ENCODE assay signal across 15 cellular contexts in genomic region chr2:20624884-20625485, GRCh38. TPM values are rescaled to one million over a fixed set of nuclear protein-coding genes. Genes with fewer than 3 reads are reported as not detected.
DNase-seq lines count a peak whose midpoint lies in the region; ATAC-seq, FAIRE-seq and TF ChIP-seq lines count a peak whose summit lies in the region.
"Had no signal": no experiment of that assay in that cellular context is flagged by ENCODE, and none has a peak within 500 bp of the region (broad histone marks: within the 10 kb centered on the region; RNA-seq: fewer than 3 reads in every experiment).

No MANE protein-coding gene starts in this region.

- no peak overlapping the region for H3K4me3 ChIP-seq in BLaER1 treated with 17β-estradiol and CSF1 and Interleukin-3, amounts not matched to agents 10 nM and 100 nM
- H3K4me3 ChIP-seq in duodenal mucosa (ENCODE audit: low read depth in 1 of 2, low read length in 2 of 2) (no peak overlapping the region), HepG2 (replicated peaks in 1 of 3; ENCODE audit: insufficient read depth in 1 of 3, low read depth in 2 of 3, low read length in 3 of 3) (no peak overlapping the region), sigmoid colon (no peak overlapping the region), GM23248 (no peak overlapping the region)
- H3K4me3 ChIP-seq: ovary had no signal

- TF ChIP-seq EP300 in HepG2 (IDR thresholded peaks at IDR 0.05; ENCODE audit: low read depth in 2 of 2, low read length in 2 of 2) (no peak), HepG2 (CRISPR knock-in tag; IDR thresholded peaks at IDR 0.05; ENCODE audit: borderline replicate concordance) (no peak), sigmoid colon (IDR thresholded peaks at IDR 0.05) (no peak)

- H3K79me2 ChIP-seq in HepG2 (ENCODE audit: insufficient read depth, low read length) (no peaks in the 10 kb centered on the region), GM23248 (ENCODE audit: insufficient read depth) (no peaks in the 10 kb centered on the region)

- no peak for TF ChIP-seq POLR2A in HepG2 (IDR thresholded peaks at IDR 0.05; ENCODE audit: insufficient read depth in 1 of 2, low read depth in 2 of 2, low read length in 2 of 2)
- no peak for TF ChIP-seq POLR2A in sigmoid colon (IDR thresholded peaks at IDR 0.05)

- WGBS in HepG2 (ENCODE audit: low lambda C conversion rate) = 83% methylated on average over 6 of the region's 11 CpGs
- WGBS in sigmoid colon, 2 donors = 87 to 88% methylated on average over 11 of the region's 11 CpGs
- 89 to 94% methylated on average over 11 of the region's 11 CpGs for WGBS in GM23248 (ENCODE audit: low coverage in 1 of 2, low lambda C conversion rate in 2 of 2, missing lambda C conversion rate in 2 of 2), 2 experiments

- BruUV-seq in HepG2 (replicated peaks; lab: Mats Ljungman, UMichigan) = no TSS peak

- no peak overlapping the region for H3K9ac ChIP-seq in BLaER1 treated with 17β-estradiol and CSF1 and Interleukin-3, amounts not matched to agents 10 nM and 100 nM
- no peak overlapping the region for H3K9ac ChIP-seq in duodenal mucosa (ENCODE audit: low read depth in 1 of 2, low read length in 2 of 2)
- no peak overlapping the region for H3K9ac ChIP-seq in HepG2 (ENCODE audit: insufficient read depth, low read depth, low read length)
- H3K9ac ChIP-seq in GM23248 = no peak overlapping the region

- TF ChIP-seq CTCF in HepG2 (CRISPR knock-in tag; IDR thresholded peaks at IDR 0.05) (no peak), sigmoid colon (IDR thresholded peaks at IDR 0.05) (no peak)

- no peak for TF ChIP-seq RAD21 in HepG2 (CRISPR knock-in tag; IDR thresholded peaks at IDR 0.05)

- no peaks in the 10 kb centered on the region for H3F3A ChIP-seq in GM23248 (ENCODE audit: insufficient read depth)

- no peaks in the 10 kb centered on the region for H3K9me3 ChIP-seq in BLaER1 treated with 17β-estradiol and CSF1 and Interleukin-3, amounts not matched to agents 10 nM and 100 nM (replicated peaks in 1 of 11)
- no peaks in the 10 kb centered on the region for H3K9me3 ChIP-seq in duodenal mucosa (ENCODE audit: control insufficient read depth in 1 of 2, low read length in 2 of 2)
- H3K9me3 ChIP-seq in HepG2 (ENCODE audit: low read length) = no peaks in the 10 kb centered on the region
- no peaks in the 10 kb centered on the region for H3K9me3 ChIP-seq in sigmoid colon
- no peaks in the 10 kb centered on the region for H3K9me3 ChIP-seq in GM23248 (ENCODE audit: low read depth)
- H3K9me3 ChIP-seq: ovary had no signal

- POLR2A ChIA-PET in HepG2 (lab: Yijun Ruan, JAX) = interaction anchor here (1.2 to 2.0 kb wide), 2 partner anchors 9 to 178 kb away, joined by 3 to 9 read pairs; partner anchors contain the start of gene RHOB

- no peak overlapping the region for H3K27ac ChIP-seq in BLaER1 treated with 17β-estradiol and CSF1 and Interleukin-3, amounts not matched to agents 10 nM and 100 nM
- peak overlapping the region; percentile 12 for H3K27ac ChIP-seq in duodenal mucosa (ENCODE audit: low read depth, low read length)
- no peak overlapping the region for H3K27ac ChIP-seq in HepG2 (ENCODE audit: extremely low read length, insufficient read depth, low read length)
- peak overlapping the region; percentile 41 to 98 (median 70) for H3K27ac ChIP-seq in sigmoid colon
- H3K27ac ChIP-seq in GM23248 = no peak overlapping the region
- H3K27ac ChIP-seq: ovary, RWPE1 had no signal

- peaks cover 10 to 69% (median 40%) of the 10 kb centered on the region in 10 experiments; a peak in 19 of 20 replicates for H3K4me1 ChIP-seq in BLaER1 treated with 17β-estradiol and CSF1 and Interleukin-3, amounts not matched to agents 10 nM and 100 nM
- H3K4me1 ChIP-seq in duodenal mucosa (ENCODE audit: control insufficient read depth in 1 of 2, insufficient read depth in 2 of 2, low read length in 2 of 2) (peaks cover 0 to 12% of the 10 kb centered on the region in 2 donors), HepG2 (ENCODE audit: insufficient read depth, low read length) (peaks cover 17% of the 10 kb centered on the region), sigmoid colon (peaks cover 0 to 55% (median 46%) of the 10 kb centered on the region in 4 donors), GM23248 (ENCODE audit: insufficient read depth) (no peaks in the 10 kb centered on the region)

- intact Hi-C loops in HepG2 (cut with micrococcal nuclease; ENCODE audit: unreplicated experiment) (no loop called here), sigmoid colon (cut with DNase I) (no loop called here)

- peaks cover 0 to 12% (median 0%) of the 10 kb centered on the region in 11 experiments; a peak in 3 of 22 replicates for H3K27me3 ChIP-seq in BLaER1 treated with 17β-estradiol and CSF1 and Interleukin-3, amounts not matched to agents 10 nM and 100 nM
- H3K27me3 ChIP-seq in duodenal mucosa (ENCODE audit: control insufficient read depth in 1 of 2, insufficient read depth in 2 of 2, low read length in 2 of 2) (no peaks in the 10 kb centered on the region), HepG2 (ENCODE audit: control insufficient read depth in 1 of 2, insufficient read depth in 2 of 2, low read length in 2 of 2) (no peaks in the 10 kb centered on the region), sigmoid colon (no peaks in the 10 kb centered on the region), GM23248 (replicated peaks; ENCODE audit: insufficient read depth) (no peaks in the 10 kb centered on the region)
- H3K27me3 ChIP-seq: ovary had no signal

- peaks cover 0 to 88% (median 17%) of the 10 kb centered on the region in 11 experiments; a peak in 15 of 22 replicates for H3K36me3 ChIP-seq in BLaER1 treated with 17β-estradiol and CSF1 and Interleukin-3, amounts not matched to agents 10 nM and 100 nM
- H3K36me3 ChIP-seq in duodenal mucosa (ENCODE audit: control insufficient read depth in 1 of 2, insufficient read depth in 2 of 2, low read length in 2 of 2) (peaks cover 2 to 35% of the 10 kb centered on the region in 2 donors), HepG2 (replicated peaks in 1 of 2; ENCODE audit: control insufficient read depth in 1 of 2, insufficient read depth in 2 of 2, low read length in 2 of 2) (peaks cover 11 to 13% of the 10 kb centered on the region in 2 experiments; a peak in 4 of 5 replicates), sigmoid colon (peaks cover 32 to 44% (median 41%) of the 10 kb centered on the region in 4 donors), GM23248 (ENCODE audit: low read depth) (no peaks in the 10 kb centered on the region)
- H3K36me3 ChIP-seq: ovary had no signal

- H3K9me2 ChIP-seq in GM23248 (ENCODE audit: insufficient read depth) = no peaks in the 10 kb centered on the region

- H3K4me2 ChIP-seq in BLaER1 treated with 17β-estradiol and CSF1 and Interleukin-3, amounts not matched to agents 10 nM and 100 nM = peak overlapping the region in 7 of 11 experiments; percentile 5 to 82 (median 45); a peak in 11 of 22 replicates
- no peak overlapping the region for H3K4me2 ChIP-seq in HepG2 (ENCODE audit: low read depth, low read length)
- no peak overlapping the region for H3K4me2 ChIP-seq in GM23248 (ENCODE audit: unreplicated experiment)

- in situ Hi-C loops in HepG2 (cut with HindIII; ENCODE audit: extremely low pct_ligation_motif_present, low pct_unique_long_range_greater_than_20kb) = no loop called here
- in situ Hi-C loops in GM23248 (cut with MboI) = no loop called here

- H2AFZ ChIP-seq in HepG2 (ENCODE audit: low read length) = no peak overlapping the region
- H2AFZ ChIP-seq in GM23248 = no peak overlapping the region

- no peak for ATAC-seq in HepG2
- no peak for ATAC-seq in GM19452 (IDR thresholded peaks at IDR 0.05; ENCODE audit: unreplicated experiment)
- ATAC-seq in GM19035 (IDR thresholded peaks at IDR 0.05; ENCODE audit: unreplicated experiment) = no peak

- no peak for FAIRE-seq in HepG2 (lab: Jason Lieb, UNC)
- FAIRE-seq: urothelium cell line had no signal

- CTCF ChIA-PET in HepG2 (lab: Yijun Ruan, JAX; ENCODE audit: low intra/inter-chr PET ratio, low total read pairs) = no interaction called here

- peaks cover 11 to 90% (median 23%) of the 10 kb centered on the region in 11 experiments; a peak in 19 of 22 replicates for H4K20me1 ChIP-seq in BLaER1 treated with 17β-estradiol and CSF1 and Interleukin-3, amounts not matched to agents 10 nM and 100 nM
- H4K20me1 ChIP-seq in HepG2 (ENCODE audit: insufficient read depth, low read length) (no peaks in the 10 kb centered on the region), GM23248 (ENCODE audit: insufficient read depth) (no peaks in the 10 kb centered on the region)

- no peak for DNase-seq in HepG2 (ENCODE audit: low spot score)
- DNase-seq in sigmoid colon = peak; percentile 61
- no peak for DNase-seq in NCI-H774 (lab: John Stamatoyannopoulos, UW)
- DNase-seq in GM23248 = no peak
- DNase-seq: NCI-H2081 treated with DMSO at 0.1 percent for 48 hours, NCI-H748 treated with DMSO at 0.1 percent for 48 hours, T1000 had no signal

RNA-seq across cellular contexts. Expression of gene HS1BP3, which starts 25.9 kb away (rescaled TPM):
- total RNA-seq in HepG2 (2016; rRNA removed; fragmentation: Illumina TruSeq; extraction: Trizol) (22.0 and 22.8 TPM in 2 replicates), sigmoid colon (10 to 100 TPM; 32.3 to 54.6 (median 41.8) TPM)
- total RNA-seq in HepG2 (2016; cell fraction: cytosol; rRNA removed; fragmentation: Illumina TruSeq; extraction: Trizol; ENCODE audit: low read depth) = 4.7 and 4.9 TPM in 2 replicates
- 18.5 and 23.5 TPM in 2 replicates for total RNA-seq in HepG2 (2016; cell fraction: insoluble cytoplasmic fraction; rRNA removed; fragmentation: Illumina TruSeq; extraction: Trizol)
- 12.9 and 13.2 TPM in 2 replicates for total RNA-seq in HepG2 (2016; cell fraction: membrane; rRNA removed; fragmentation: Illumina TruSeq; extraction: Trizol)
- total RNA-seq in HepG2 (2016; cell fraction: nucleus; rRNA removed; fragmentation: Illumina TruSeq; extraction: Trizol) = 16.8 and 19.0 TPM in 2 replicates
- polyA plus RNA-seq in HepG2 (2011; rRNA removed) (15.2 and 17.3 TPM in 2 replicates), sigmoid colon (10 to 100 TPM; 25.2 to 36.3 (median 25.3) TPM), GM23248 (2016; fragmentation: Nextera tagmentation; extraction: Ambion mirVana) (10.6 and 10.9 TPM in 2 replicates)
- 9.2 and 11.9 TPM in 2 replicates for polyA plus RNA-seq in HepG2 (2011; cell fraction: cytosol; rRNA removed)
- polyA plus RNA-seq in HepG2 (2011; cell fraction: nucleus; rRNA removed) = 20.1 and 23.4 TPM in 2 replicates
- polyA plus RNA-seq in HepG2 (2012) = 13.4 and 14.5 TPM in 2 replicates
- polyA plus RNA-seq in HepG2 (2016; cell fraction: cytosol; fragmentation: Illumina TruSeq; extraction: Trizol; ENCODE audit: low read depth) = 5.3 and 5.4 TPM in 2 replicates
- polyA plus RNA-seq in HepG2 (2016; cell fraction: insoluble cytoplasmic fraction; fragmentation: Illumina TruSeq; extraction: Trizol; ENCODE audit: low read depth) = 19.1 and 22.3 TPM in 2 replicates
- polyA plus RNA-seq in HepG2 (2016; cell fraction: membrane; fragmentation: Illumina TruSeq; extraction: Trizol; ENCODE audit: low read depth) = 8.7 and 10.7 TPM in 2 replicates
- 19.4 and 22.9 TPM in 2 replicates for polyA plus RNA-seq in HepG2 (2016; cell fraction: nucleus; fragmentation: Illumina TruSeq; extraction: Trizol; ENCODE audit: insufficient read depth, low read depth)
- 14.3 and 29.5 TPM in 2 replicates for polyA minus RNA-seq in HepG2 (2011; rRNA and poly(A)+ RNA removed; ENCODE audit: low replicate concordance)
- polyA minus RNA-seq in HepG2 (2011; cell fraction: cytosol; rRNA and poly(A)+ RNA removed) = 11.9 and 13.8 TPM in 2 replicates
- polyA minus RNA-seq in HepG2 (2011; cell fraction: nucleus; rRNA and poly(A)+ RNA removed) = 28.6 and 28.8 TPM in 2 replicates
- 10.5 and 17.1 TPM in 2 replicates for total RNA-seq in GM23248 (2014; rRNA removed; shearing (Covaris generic))

RNA-seq across cellular contexts. Expression of gene GDF7, which starts 42.0 kb away (rescaled TPM):
- total RNA-seq in HepG2 (2016; rRNA removed; fragmentation: Illumina TruSeq; extraction: Trizol) (10.2 and 15.0 TPM in 2 replicates), sigmoid colon (1 to 10 TPM in 1 of 4 donors, under 1 TPM in 3; 0.49 to 1.6 (median 0.77) TPM)
- 1.6 and 1.8 TPM in 2 replicates for total RNA-seq in HepG2 (2016; cell fraction: cytosol; rRNA removed; fragmentation: Illumina TruSeq; extraction: Trizol; ENCODE audit: low read depth)
- 9.2 and 15.1 TPM in 2 replicates for total RNA-seq in HepG2 (2016; cell fraction: insoluble cytoplasmic fraction; rRNA removed; fragmentation: Illumina TruSeq; extraction: Trizol)
- 5.3 and 5.6 TPM in 2 replicates for total RNA-seq in HepG2 (2016; cell fraction: membrane; rRNA removed; fragmentation: Illumina TruSeq; extraction: Trizol)
- total RNA-seq in HepG2 (2016; cell fraction: nucleus; rRNA removed; fragmentation: Illumina TruSeq; extraction: Trizol) = 16.7 and 18.1 TPM in 2 replicates
- polyA plus RNA-seq in HepG2 (2011; rRNA removed) (1.6 and 3.0 TPM in 2 replicates), sigmoid colon (under 1 TPM; under 0.01 to 0.60 (median under 0.01) TPM), GM23248 (2016; fragmentation: Nextera tagmentation; extraction: Ambion mirVana) (0.03 TPM in 1 of 2 replicates, not detected in the other)
- polyA plus RNA-seq in HepG2 (2011; cell fraction: cytosol; rRNA removed) = 1.5 and 1.9 TPM in 2 replicates
- polyA plus RNA-seq in HepG2 (2011; cell fraction: nucleus; rRNA removed) = 6.3 and 9.6 TPM in 2 replicates
- polyA plus RNA-seq in HepG2 (2012) = 4.5 and 5.8 TPM in 2 replicates
- polyA plus RNA-seq in HepG2 (2016; cell fraction: cytosol; fragmentation: Illumina TruSeq; extraction: Trizol; ENCODE audit: low read depth) = 0.75 and 0.80 TPM in 2 replicates
- 5.6 and 5.9 TPM in 2 replicates for polyA plus RNA-seq in HepG2 (2016; cell fraction: insoluble cytoplasmic fraction; fragmentation: Illumina TruSeq; extraction: Trizol; ENCODE audit: low read depth)
- 2.3 and 2.7 TPM in 2 replicates for polyA plus RNA-seq in HepG2 (2016; cell fraction: membrane; fragmentation: Illumina TruSeq; extraction: Trizol; ENCODE audit: low read depth)
- polyA plus RNA-seq in HepG2 (2016; cell fraction: nucleus; fragmentation: Illumina TruSeq; extraction: Trizol; ENCODE audit: insufficient read depth, low read depth) = 19.8 and 21.2 TPM in 2 replicates
- 5.0 TPM in 1 of 2 replicates, not detected in the other for polyA minus RNA-seq in HepG2 (2011; rRNA and poly(A)+ RNA removed; ENCODE audit: low replicate concordance)
- 2.5 and 4.1 TPM in 2 replicates for polyA minus RNA-seq in HepG2 (2011; cell fraction: cytosol; rRNA and poly(A)+ RNA removed)
- polyA minus RNA-seq in HepG2 (2011; cell fraction: nucleus; rRNA and poly(A)+ RNA removed) = 2.4 and 4.5 TPM in 2 replicates
- total RNA-seq in GM23248 (2014; rRNA removed; shearing (Covaris generic)) = not detected in 2 replicates
- total RNA-seq: MCF 10A had no signal

Comparison
In these comparisons a context has a peak if more than half of its experiments do, and no peak if none do; other contexts are left out.
1. H3K27ac ChIP-seq: peak in duodenal mucosa (single experiment) and sigmoid colon (4 of 4); none in BLaER1 treated with 17β-estradiol and CSF1 and Interleukin-3, amounts not matched to agents 10 nM and 100 nM (0 of 11), HepG2 (single experiment) and GM23248 (single experiment).
2. H3K4me2 ChIP-seq: peak in BLaER1 treated with 17β-estradiol and CSF1 and Interleukin-3, amounts not matched to agents 10 nM and 100 nM (7 of 11); none in HepG2 (single experiment) and GM23248 (single experiment).